29 cellular contexts compared by ENCODE assay signal in the genomic region with DNA sequence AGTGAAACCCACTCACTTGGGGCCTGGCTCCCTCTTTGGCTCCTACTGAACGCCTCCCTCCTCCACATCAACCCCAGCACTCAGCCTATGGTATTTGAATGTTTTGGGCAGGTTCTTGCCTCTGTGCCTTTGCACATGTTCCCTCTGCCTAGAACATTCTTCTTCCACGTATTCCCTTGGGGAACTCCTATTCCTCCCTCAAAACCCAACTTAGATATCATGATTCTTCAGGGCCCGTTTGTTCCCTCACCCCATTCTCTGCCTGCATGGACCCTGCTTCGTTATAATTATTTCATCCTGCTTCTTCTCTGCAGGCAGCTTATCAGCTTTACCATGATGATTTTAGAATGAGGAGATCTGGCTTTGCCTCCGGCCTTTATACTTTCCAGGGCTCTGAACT.
"Had no signal": no experiment of that assay in that cellular context is flagged by ENCODE, and none has a peak within 500 bp of the region (broad histone marks: within the 10 kb centered on the region; RNA-seq: fewer than 3 reads in every experiment).

No MANE protein-coding gene starts in this region.

- H3K4me1 Mint-ChIP-seq: activated CD4-positive, alpha-beta memory T cell treated with anti-CD3 and anti-CD28 coated beads, Interleukin-2, amount 10 ng/mL, durations not matched to agents 7 days and 5 days; activated CD8-positive, alpha-beta memory T cell treated with anti-CD3 and anti-CD28 coated beads, Interleukin-2, amount 10 ng/mL, durations not matched to agents 7 days and 5 days; activated naive CD4-positive, alpha-beta T cell treated with anti-CD3 and anti-CD28 coated beads, Interleukin-2, amount 10 ng/mL, durations not matched to agents 7 days and 5 days had no signal

- H3K4me3 Mint-ChIP-seq: activated CD4-positive, alpha-beta memory T cell treated with anti-CD3 and anti-CD28 coated beads, Interleukin-2, amount 10 ng/mL, durations not matched to agents 7 days and 5 days; activated CD8-positive, alpha-beta memory T cell treated with anti-CD3 and anti-CD28 coated beads, Interleukin-2, amount 10 ng/mL, durations not matched to agents 7 days and 5 days; activated naive CD4-positive, alpha-beta T cell treated with anti-CD3 and anti-CD28 coated beads, Interleukin-2, amount 10 ng/mL, durations not matched to agents 7 days and 5 days; activated naive CD8-positive, alpha-beta T cell had no signal

- H3K27me3 ChIP-seq: ascending aorta, Peyer's patch, SJSA1 had no signal

- H3K27me3 Mint-ChIP-seq: activated CD8-positive, alpha-beta memory T cell treated with anti-CD3 and anti-CD28 coated beads, Interleukin-2, amount 10 ng/mL, durations not matched to agents 7 days and 5 days; activated naive CD8-positive, alpha-beta T cell had no signal

- H3K36me3 Mint-ChIP-seq: activated CD8-positive, alpha-beta memory T cell treated with anti-CD3 and anti-CD28 coated beads, Interleukin-2, amount 10 ng/mL, durations not matched to agents 7 days and 5 days; activated naive CD4-positive, alpha-beta T cell treated with anti-CD3 and anti-CD28 coated beads, Interleukin-2, amount 10 ng/mL, durations not matched to agents 7 days and 5 days; activated naive CD8-positive, alpha-beta T cell had no signal

- H3K36me3 ChIP-seq: ascending aorta, cardiac muscle cell, Peyer's patch, SJSA1, WERI-Rb-1 had no signal

- H3K9me3 Mint-ChIP-seq: activated CD4-positive, alpha-beta memory T cell treated with anti-CD3 and anti-CD28 coated beads, Interleukin-2, amount 10 ng/mL, durations not matched to agents 7 days and 5 days; activated naive CD4-positive, alpha-beta T cell treated with anti-CD3 and anti-CD28 coated beads, Interleukin-2, amount 10 ng/mL, durations not matched to agents 7 days and 5 days; activated T-helper 2 cell treated with anti-CD3 and anti-CD28 coated beads, Interferon-gamma antibody, Interleukin-2, Interleukin-4, amounts not matched to agents 10 μg/mL and 5 μg/mL and 100 μg/mL, durations not matched to agents 14 hours and 24 hours and 36 hours had no signal

- H3K9ac ChIP-seq: KMS-11 had no signal

- H3K4me1 ChIP-seq: ascending aorta, Peyer's patch, SJSA1 had no signal

- H3K9me3 ChIP-seq: ascending aorta, Peyer's patch had no signal

- H3K4me2 ChIP-seq: KMS-11 had no signal

- H3K4me3 ChIP-seq: ascending aorta, cardiac muscle cell, Peyer's patch, SJSA1 had no signal

- ATAC-seq: activated CD8-positive, alpha-beta memory T cell treated with anti-CD3 and anti-CD28 coated beads, Interleukin-2, amount 10 ng/mL, durations not matched to agents 7 days and 5 days; PC-3 had no signal

- H3K27ac Mint-ChIP-seq: activated CD4-positive, alpha-beta memory T cell treated with anti-CD3 and anti-CD28 coated beads, Interleukin-2, amount 10 ng/mL, durations not matched to agents 7 days and 5 days; activated CD8-positive, alpha-beta memory T cell treated with anti-CD3 and anti-CD28 coated beads, Interleukin-2, amount 10 ng/mL, durations not matched to agents 7 days and 5 days; activated naive CD4-positive, alpha-beta T cell treated with anti-CD3 and anti-CD28 coated beads, Interleukin-2, amount 10 ng/mL, durations not matched to agents 7 days and 5 days; activated naive CD8-positive, alpha-beta T cell; activated T-helper 2 cell treated with anti-CD3 and anti-CD28 coated beads, Interferon-gamma antibody, Interleukin-2, Interleukin-4, amounts not matched to agents 10 μg/mL and 5 μg/mL and 100 μg/mL, durations not matched to agents 14 hours and 24 hours and 36 hours had no signal

- DNase-seq: activated CD4-positive, alpha-beta memory T cell treated with anti-CD3 and anti-CD28 coated beads, Interleukin-2, amount 10 ng/mL, durations not matched to agents 7 days and 5 days; activated CD4-positive, alpha-beta T cell treated with anti-CD3 and anti-CD28 coated beads for 1 hour; activated CD4-positive, alpha-beta T cell treated with anti-CD3 and anti-CD28 coated beads for 48 hours; activated CD4-positive, CD25-positive, alpha-beta regulatory T cell; activated CD8-positive, alpha-beta memory T cell treated with anti-CD3 and anti-CD28 coated beads for 24 hours; activated CD8-positive, alpha-beta memory T cell treated with anti-CD3 and anti-CD28 coated beads, Interleukin-2, amount 10 ng/mL, durations not matched to agents 7 days and 5 days; activated CD8-positive, alpha-beta memory T cell treated with anti-CD3 and anti-CD28 coated beads, Interleukin-2, amount 50 U/mL, for 48 hours; activated naive CD4-positive, alpha-beta T cell treated with anti-CD3 and anti-CD28 coated beads, Interleukin-2, amount 10 ng/mL, durations not matched to agents 7 days and 5 days; amygdala; MM.1S; MV-4-11; NCI-H1092; NCI-H1417 treated with DMSO at 0.1 percent for 48 hours; NCI-H187 treated with DMSO at 0.1 percent for 48 hours; NCI-H2081; NCI-H226; NCI-H524 treated with DMSO at 0.1 percent for 48 hours; PC-3; Peyer's patch; RPMI8226; SHP77 treated with DMSO at 0.1 percent for 48 hours; T1000; WERI-Rb-1 had no signal

- H3K27ac ChIP-seq: ascending aorta, cardiac muscle cell, KMS-11, Peyer's patch, SJSA1, WERI-Rb-1 had no signal
